In the genomic region with DNA sequence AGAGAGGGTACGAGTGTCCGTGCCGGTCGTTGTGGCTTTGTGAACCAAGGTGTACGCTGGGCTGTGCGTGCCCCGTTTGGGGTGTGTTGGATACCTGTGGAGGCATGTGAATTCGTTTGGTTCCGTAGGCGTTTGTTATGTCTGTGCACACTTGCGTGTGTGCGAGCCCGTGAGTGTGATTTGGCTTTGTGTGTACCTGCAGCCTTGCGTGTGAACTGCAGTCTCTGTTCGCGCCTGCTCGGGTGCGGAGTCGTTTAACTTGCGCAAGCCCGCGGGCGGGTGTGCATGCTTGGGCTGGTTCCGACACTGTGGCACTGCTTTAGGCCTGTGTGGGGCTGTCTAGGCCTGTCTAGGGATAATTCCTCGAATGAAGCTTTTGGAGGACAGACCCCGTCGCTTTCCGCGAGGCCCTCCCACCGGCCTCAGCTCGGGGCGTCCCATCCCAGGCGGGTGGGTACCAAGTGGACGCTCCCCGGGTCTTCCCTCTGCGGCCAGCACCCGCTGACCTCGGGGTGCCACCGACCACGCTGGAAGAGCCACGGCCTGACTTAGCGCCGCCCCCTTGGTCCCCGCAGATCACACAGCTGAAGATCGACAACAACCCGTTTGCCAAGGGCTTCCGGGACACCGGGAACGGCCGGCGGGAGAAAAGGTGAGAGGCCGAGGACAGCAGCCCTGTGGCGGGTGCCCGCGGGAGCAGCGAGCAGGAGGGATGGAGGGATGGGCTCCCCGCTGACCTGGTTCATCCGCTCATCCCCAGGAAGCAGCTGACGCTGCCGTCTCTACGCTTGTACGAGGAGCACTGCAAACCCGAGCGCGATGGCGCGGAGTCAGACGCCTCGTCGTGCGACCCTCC, we compare ENCODE assay signal across 8 cellular contexts. TPM values are rescaled to one million over a fixed set of nuclear protein-coding genes. Genes with fewer than 3 reads are reported as not detected.
DNase-seq lines count a peak whose midpoint lies in the region; ATAC-seq and TF ChIP-seq lines count a peak whose summit lies in the region.

No MANE protein-coding gene starts in this region.

- peaks cover 68% of the 10 kb centered on the region for H3K27me3 Mint-ChIP-seq in CD4-positive, CD25-positive, alpha-beta regulatory T cell
- no peaks in the 10 kb centered on the region for H3K27me3 Mint-ChIP-seq in osteocyte (ENCODE audit: unreplicated experiment)

- H3K27me3 ChIP-seq in CD4-positive, CD25-positive, alpha-beta regulatory T cell (ENCODE audit: control insufficient read depth, insufficient read depth, low read length): peaks cover 29% of the 10 kb centered on the region
- H3K27me3 ChIP-seq in esophagus (ENCODE audit: control insufficient read depth in 1 of 2, insufficient read depth in 2 of 2, low read length in 2 of 2): peaks cover 0 to 34% of the 10 kb centered on the region in 2 donors

- H3K27ac Mint-ChIP-seq in CD4-positive, CD25-positive, alpha-beta regulatory T cell: no peak overlapping the region
- no peak overlapping the region for H3K27ac Mint-ChIP-seq in osteocyte (ENCODE audit: unreplicated experiment)

- H3K36me3 Mint-ChIP-seq in CD4-positive, CD25-positive, alpha-beta regulatory T cell: no peaks in the 10 kb centered on the region
- H3K36me3 Mint-ChIP-seq in osteocyte (ENCODE audit: unreplicated experiment): peaks cover 16% of the 10 kb centered on the region

- H3K4me1 Mint-ChIP-seq in CD4-positive, CD25-positive, alpha-beta regulatory T cell: peaks cover 5 to 55% (median 23%) of the 10 kb centered on the region in 4 donors
- peaks cover 25% of the 10 kb centered on the region for H3K4me1 Mint-ChIP-seq in osteocyte (ENCODE audit: unreplicated experiment)

- H3K4me1 ChIP-seq in CD4-positive, CD25-positive, alpha-beta regulatory T cell (ENCODE audit: control insufficient read depth, insufficient read depth, low read length, poor library complexity, severe bottlenecking): peaks cover 62% of the 10 kb centered on the region
- peaks cover 15 to 18% of the 10 kb centered on the region in 2 donors for H3K4me1 ChIP-seq in esophagus (ENCODE audit: control insufficient read depth in 2 of 2, insufficient read depth in 2 of 2, low read length in 1 of 2)

- H3K9me3 Mint-ChIP-seq in CD4-positive, CD25-positive, alpha-beta regulatory T cell: peaks cover 0 to 6% (median 0%) of the 10 kb centered on the region in 7 donors
- no peaks in the 10 kb centered on the region for H3K9me3 Mint-ChIP-seq in osteocyte (ENCODE audit: unreplicated experiment)

- no peak for TF ChIP-seq CTCF in osteocyte (IDR thresholded peaks at IDR 0.05)

- WGBS in esophagus, 2 donors: 14 to 19% methylated on average over 67 to 71 of the region's 71 CpGs

- H3K36me3 ChIP-seq in CD4-positive, CD25-positive, alpha-beta regulatory T cell (ENCODE audit: control insufficient read depth, insufficient read depth, low read length): no peaks in the 10 kb centered on the region
- no peaks in the 10 kb centered on the region for H3K36me3 ChIP-seq in esophagus (ENCODE audit: control insufficient read depth in 2 of 2, insufficient read depth in 2 of 2, low read length in 1 of 2)

- H3K9me3 ChIP-seq in CD4-positive, CD25-positive, alpha-beta regulatory T cell (ENCODE audit: control insufficient read depth in 2 of 2, low read length in 2 of 2): no peaks in the 10 kb centered on the region
- peaks cover 0 to 3% of the 10 kb centered on the region in 2 donors for H3K9me3 ChIP-seq in esophagus (ENCODE audit: control insufficient read depth in 2 of 2, insufficient read depth in 1 of 2, low read depth in 1 of 2, low read length in 1 of 2)

- no peak for DNase-seq in CD4-positive, CD25-positive, alpha-beta regulatory T cell
- peak; percentile 66 for DNase-seq in NCI-H69 (lab: John Stamatoyannopoulos, UW)
- DNase-seq in osteocyte (ENCODE audit: extremely low spot score, unreplicated experiment): no peak
- no peak for DNase-seq in anterior cingulate cortex (lab: John Stamatoyannopoulos, UW)
- DNase-seq in stimulated activated CD4-positive, alpha-beta T cell treated with anti-CD3 and anti-CD28 coated beads, Interleukin-2, amount 100 ng/mL, for 48 hours: no peak
- DNase-seq in COLO829 (ENCODE audit: low spot score): no peak

- H3K4me3 ChIP-seq in CD4-positive, CD25-positive, alpha-beta regulatory T cell (ENCODE audit: low read depth, low read length): no peak overlapping the region
- peak overlapping the region; percentile 18 to 26 for H3K4me3 ChIP-seq in esophagus (ENCODE audit: low read depth in 1 of 2, low read length in 2 of 2)

- no peak for ATAC-seq in CD4-positive, CD25-positive, alpha-beta regulatory T cell (ENCODE audit: low read depth in 2 of 2)
- no peak for ATAC-seq in GM21576 (IDR thresholded peaks at IDR 0.05; ENCODE audit: unreplicated experiment)

- no peak overlapping the region for H3K27ac ChIP-seq in CD4-positive, CD25-positive, alpha-beta regulatory T cell (ENCODE audit: insufficient read depth, low read length, poor library complexity, severe bottlenecking)
- peak overlapping the region; percentile 44 to 61 for H3K27ac ChIP-seq in esophagus (ENCODE audit: low read depth in 2 of 2, low read length in 1 of 2)

- H3K4me3 Mint-ChIP-seq in CD4-positive, CD25-positive, alpha-beta regulatory T cell: peak overlapping the region; percentile 58 to 83 (median 72)
- H3K4me3 Mint-ChIP-seq in osteocyte (ENCODE audit: unreplicated experiment): peak overlapping the region; percentile 10

RNA-seq across cellular contexts. Expression of gene TBX2, which starts 4.4 kb away (rescaled TPM):
- total RNA-seq in CD4-positive, CD25-positive, alpha-beta regulatory T cell: not detected
- polyA plus RNA-seq in CD4-positive, CD25-positive, alpha-beta regulatory T cell: not detected
- 1 to 10 TPM; 5.6 to 6.2 TPM for polyA plus RNA-seq in esophagus
- 24.6 and 25.9 TPM in 2 replicates for total RNA-seq in osteocyte

RNA-seq across cellular contexts. Expression of gene TBX4, which starts 48.1 kb away (rescaled TPM):
- total RNA-seq in CD4-positive, CD25-positive, alpha-beta regulatory T cell: not detected
- polyA plus RNA-seq in CD4-positive, CD25-positive, alpha-beta regulatory T cell: not detected
- polyA plus RNA-seq in esophagus: under 1 TPM in 1 of 2 donors, not detected in 1; 0.01 TPM
- total RNA-seq in osteocyte: not detected in 2 replicates

Comparison
In these comparisons a context has a peak if more than half of its experiments do, and no peak if none do; other contexts are left out.
1. RNA of gene TBX2, which starts 4.4 kb away (total RNA-seq): 24.6 to 25.9 TPM in osteocyte; not detected in CD4-positive, CD25-positive, alpha-beta regulatory T cell (single experiment); every median in the first group is over 10 times any median in the second.